In the genomic region with DNA sequence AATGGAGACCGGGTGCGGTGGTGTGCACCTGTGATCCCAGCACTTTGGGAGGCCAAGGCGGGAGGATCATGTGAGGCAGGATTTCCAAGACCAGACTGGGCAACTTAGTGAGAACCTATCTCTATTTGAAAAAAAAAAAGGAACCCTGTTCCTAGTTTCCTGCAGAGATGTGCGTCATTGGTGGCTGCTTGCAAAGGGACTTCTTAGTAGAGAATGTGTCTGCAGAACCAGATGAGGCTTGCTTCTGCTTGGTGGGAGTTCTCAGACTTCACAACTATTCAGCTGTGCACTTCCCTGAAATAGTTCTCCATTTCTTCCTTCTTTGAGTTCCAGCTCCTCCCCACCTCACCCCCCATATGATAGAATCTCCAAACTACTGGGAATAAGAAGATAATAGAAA, we compare ENCODE assay signal across 24 cellular contexts. TPM values are rescaled to one million over a fixed set of nuclear protein-coding genes. Genes with fewer than 3 reads are reported as not detected.
DNase-seq lines count a peak whose midpoint lies in the region; ATAC-seq, FAIRE-seq and TF ChIP-seq lines count a peak whose summit lies in the region.
"Had no signal": no experiment of that assay in that cellular context is flagged by ENCODE, and none has a peak within 500 bp of the region (broad histone marks: within the 10 kb centered on the region; RNA-seq: fewer than 3 reads in every experiment).

No MANE protein-coding gene starts in this region.

- H3K27ac ChIP-seq in heart left ventricle (peak overlapping the region in 1 of 12 donors; percentile 32), right atrium auricular region (no peak overlapping the region), lower lobe of right lung (no peak overlapping the region), WERI-Rb-1 (no peak overlapping the region)
- H3K27ac ChIP-seq: RWPE1, SJCRH30 had no signal

- H3K9me3 ChIP-seq in heart left ventricle (no peaks in the 10 kb centered on the region), right atrium auricular region (no peaks in the 10 kb centered on the region), lower lobe of right lung (no peaks in the 10 kb centered on the region), WERI-Rb-1 (ENCODE audit: severe bottlenecking) (no peaks in the 10 kb centered on the region)
- H3K9me3 ChIP-seq: SJCRH30 had no signal

- no peaks in the 10 kb centered on the region for H3K27me3 Mint-ChIP-seq in dendritic cell treated with granulocyte-macrophage colony-stimulating factor and Interleukin-4, amounts not matched to agents 40 ng/mL and 50 ng/mL, for 4 days
- H3K27me3 Mint-ChIP-seq: B cell had no signal

- DNase-seq in heart left ventricle (peak in 1 of 5 donors; percentile 29), right atrium auricular region (ENCODE audit: low spot score) (no peak), lower lobe of right lung (no peak), WERI-Rb-1 (no peak), GM19239 (ENCODE audit: insufficient read length, low spot score) (no peak)
- no peak for DNase-seq in effector CD4-positive, alpha-beta T cell
- DNase-seq: EL, GF-D8, GOT3, HCEC 1CT, MM.1S, NCI-H1092, NCI-H1436 treated with DMSO at 0.1 percent for 48 hours, NCI-H1930, NCI-H226, NCI-H510A treated with DMSO at 0.1 percent for 48 hours, NCI-H748 treated with DMSO at 0.1 percent for 48 hours, SJCRH30 had no signal

- H3K36me3 Mint-ChIP-seq in dendritic cell treated with granulocyte-macrophage colony-stimulating factor and Interleukin-4, amounts not matched to agents 40 ng/mL and 50 ng/mL, for 4 days (ENCODE audit: low read depth): peaks cover 82% of the 10 kb centered on the region

- ATAC-seq in heart left ventricle (peak in 3 of 4 donors; percentile 42 to 71 (median 62)), lower lobe of right lung (peak; percentile 52 to 76)
- ATAC-seq: K562 had no signal

- no peak for FAIRE-seq in GM19239 (lab: Jason Lieb, UNC)
- FAIRE-seq: A204.1, K562 had no signal

- TF ChIP-seq POLR2A in heart left ventricle (IDR thresholded peaks at IDR 0.05): no peak

- intact Hi-C loops in heart left ventricle (cut with DNase I) (no loop called here), lower lobe of right lung (cut with DNase I) (no loop called here)
- intact Hi-C loops in dendritic cell treated with granulocyte-macrophage colony-stimulating factor and Interleukin-4, amounts not matched to agents 40 ng/mL and 50 ng/mL, for 4 days (cut with micrococcal nuclease): no loop called here

- H3K9me3 Mint-ChIP-seq in dendritic cell treated with granulocyte-macrophage colony-stimulating factor and Interleukin-4, amounts not matched to agents 40 ng/mL and 50 ng/mL, for 4 days: no peaks in the 10 kb centered on the region
- H3K9me3 Mint-ChIP-seq: CD14-positive monocyte had no signal

- H3K4me3 ChIP-seq in heart left ventricle: no peak overlapping the region
- H3K4me3 ChIP-seq in right atrium auricular region: no peak overlapping the region
- no peak overlapping the region for H3K4me3 ChIP-seq in lower lobe of right lung
- no peak overlapping the region for H3K4me3 ChIP-seq in WERI-Rb-1 (ENCODE audit: low read depth, low read length)
- H3K4me3 ChIP-seq: K562, SJCRH30 had no signal

- no peak for TF ChIP-seq CTCF in heart left ventricle (IDR thresholded peaks at IDR 0.05)
- TF ChIP-seq CTCF in right atrium auricular region (IDR thresholded peaks at IDR 0.05): no peak
- no peak for TF ChIP-seq CTCF in lower lobe of right lung (IDR thresholded peaks at IDR 0.05)
- TF ChIP-seq CTCF in WERI-Rb-1 (IDR thresholded peaks at IDR 0.05; ENCODE audit: low read depth, low read length): no peak

- H3K27ac Mint-ChIP-seq in dendritic cell treated with granulocyte-macrophage colony-stimulating factor and Interleukin-4, amounts not matched to agents 40 ng/mL and 50 ng/mL, for 4 days: peak overlapping the region; percentile 75
- H3K27ac Mint-ChIP-seq: B cell had no signal

- WGBS in heart left ventricle, 4 donors: 86 to 96% (median 93%) methylated on average over 4 of the region's 4 CpGs

- peaks cover 32% of the 10 kb centered on the region for H3K4me1 Mint-ChIP-seq in dendritic cell treated with granulocyte-macrophage colony-stimulating factor and Interleukin-4, amounts not matched to agents 40 ng/mL and 50 ng/mL, for 4 days (ENCODE audit: low read depth)
- H3K4me1 Mint-ChIP-seq: B cell had no signal

- peaks cover 0 to 17% (median 1%) of the 10 kb centered on the region in 12 donors for H3K4me1 ChIP-seq in heart left ventricle
- H3K4me1 ChIP-seq in right atrium auricular region: no peaks in the 10 kb centered on the region
- no peaks in the 10 kb centered on the region for H3K4me1 ChIP-seq in lower lobe of right lung
- H3K4me1 ChIP-seq: SJCRH30 had no signal

- H3K27me3 ChIP-seq in heart left ventricle (no peaks in the 10 kb centered on the region), right atrium auricular region (no peaks in the 10 kb centered on the region), lower lobe of right lung (ENCODE audit: low read depth) (no peaks in the 10 kb centered on the region), WERI-Rb-1 (ENCODE audit: insufficient read depth, low read depth, severe bottlenecking) (no peaks in the 10 kb centered on the region)
- H3K27me3 ChIP-seq: SJCRH30 had no signal

- no peak overlapping the region for H3K4me3 Mint-ChIP-seq in dendritic cell treated with granulocyte-macrophage colony-stimulating factor and Interleukin-4, amounts not matched to agents 40 ng/mL and 50 ng/mL, for 4 days
- H3K4me3 Mint-ChIP-seq: B cell, CD14-positive monocyte had no signal

- H3K36me3 ChIP-seq in heart left ventricle: peaks cover 0 to 98% (median 87%) of the 10 kb centered on the region in 9 donors
- peaks cover 50% of the 10 kb centered on the region for H3K36me3 ChIP-seq in right atrium auricular region
- peaks cover 87% of the 10 kb centered on the region for H3K36me3 ChIP-seq in lower lobe of right lung
- peaks cover 40% of the 10 kb centered on the region for H3K36me3 ChIP-seq in WERI-Rb-1
- H3K36me3 ChIP-seq: SJCRH30 had no signal

RNA-seq across cellular contexts. Expression of gene ZCCHC2, which starts 22.3 kb away (rescaled TPM):
- 10 to 100 TPM; 11.2 to 27.5 (median 18.9) TPM for total RNA-seq in heart left ventricle
- 10 to 100 TPM in 1 of 2 donors, 1 to 10 TPM in 1; 5.6 to 13.3 TPM for polyA plus RNA-seq in heart left ventricle
- 10 to 100 TPM; 12.9 to 16.8 TPM for total RNA-seq in right atrium auricular region
- total RNA-seq in lower lobe of right lung: 51.9 TPM
